Comparison of ENCODE assay signal across 12 cellular contexts in genomic region chr4:73608677-73609594, GRCh38. TPM values are rescaled to one million over a fixed set of nuclear protein-coding genes. Genes with fewer than 3 reads are reported as not detected.
A peak's percentile ranks its signal among the peaks of the same experiment; 100 is the strongest.
DNase-seq lines count a peak whose midpoint lies in the region; ATAC-seq, FAIRE-seq and TF ChIP-seq lines count a peak whose summit lies in the region.
"Had no signal": no experiment of that assay in that cellular context is flagged by ENCODE, and none has a peak within 500 bp of the region (broad histone marks: within the 10 kb centered on the region; RNA-seq: fewer than 3 reads in every experiment).

No MANE protein-coding gene starts in this region.

- TF ChIP-seq POLR2A in right lobe of liver (IDR thresholded peaks at IDR 0.05) (peak; percentile 37), GM12892 (IDR thresholded peaks at IDR 0.05; ENCODE audit: low read depth, low read length) (no peak)

- DNase-seq in EL, result peak; percentile 45
- peak; percentile 72 for DNase-seq in HT-29 (ENCODE audit: low spot score)
- DNase-seq in SW480 (ENCODE audit: low spot score), result peak; percentile 55
- DNase-seq in right lobe of liver, result no peak
- no peak for DNase-seq in GM12892 (ENCODE audit: insufficient read length)
- DNase-seq in MV-4-11 (lab: John Stamatoyannopoulos, UW), result no peak
- DNase-seq in left lung, result no peak
- no peak for DNase-seq in left cardiac atrium
- DNase-seq: activated gamma-delta T cell; CD8-positive, alpha-beta T cell; occipital lobe; stimulated activated naive CD8-positive, alpha-beta T cell treated with anti-CD3 and anti-CD28 coated beads, Interleukin-15, Interleukin-2, amounts not matched to agents 100 U/mL and 50 U/mL, for 24 hours had no signal

- H3K4me3 ChIP-seq in right lobe of liver, result no peak overlapping the region
- no peak overlapping the region for H3K4me3 ChIP-seq in left lung

- no peaks in the 10 kb centered on the region for H3K9me3 ChIP-seq in right lobe of liver
- no peaks in the 10 kb centered on the region for H3K9me3 ChIP-seq in left lung

- FAIRE-seq in GM12892 (lab: Jason Lieb, UNC), result no peak

- H3K36me3 ChIP-seq in right lobe of liver (no peaks in the 10 kb centered on the region), left lung (no peaks in the 10 kb centered on the region)

- 43% methylated on average over 3 of the region's 3 CpGs for WGBS in right lobe of liver (ENCODE audit: insufficient coverage, low coverage, low lambda C conversion rate, missing lambda C conversion rate)

- peak overlapping the region in 1 of 3 donors; percentile 46 for H3K27ac ChIP-seq in right lobe of liver
- no peak overlapping the region for H3K27ac ChIP-seq in left lung

- peaks cover 0 to 17% (median 0%) of the 10 kb centered on the region in 4 donors for H3K4me1 ChIP-seq in right lobe of liver
- H3K4me1 ChIP-seq in left lung, result no peaks in the 10 kb centered on the region

- ATAC-seq in right lobe of liver, result peak; percentile 73 to 91 (median 88)
- no peak for ATAC-seq in left lung
- ATAC-seq in left cardiac atrium, result no peak
- ATAC-seq: CD8-positive, alpha-beta T cell; stimulated activated naive CD8-positive, alpha-beta T cell treated with anti-CD3 and anti-CD28 coated beads, Interleukin-15, Interleukin-2, amounts not matched to agents 100 U/mL and 50 U/mL, for 24 hours had no signal

- H3K27me3 ChIP-seq in right lobe of liver (no peaks in the 10 kb centered on the region), left lung (no peaks in the 10 kb centered on the region)

- intact Hi-C loops in right lobe of liver (cut with DNase I), result no loop called here
- intact Hi-C loops in left lung (cut with DNase I), result no loop called here
- intact Hi-C loops in left cardiac atrium (cut with DNase I), result no loop called here

- TF ChIP-seq CTCF in right lobe of liver (IDR thresholded peaks at IDR 0.05) (no peak), left lung (IDR thresholded peaks at IDR 0.05) (no peak)

RNA-seq across cellular contexts. Expression of gene RASSF6, which starts 11.3 kb away (rescaled TPM):
- 2.3 and 3.9 TPM in 2 replicates for total RNA-seq in HT-29 (2014; rRNA removed; shearing (Covaris generic))
- 1 to 10 TPM in 3 of 6 experiments, under 1 TPM in 3; 0.22 to 2.2 (median 0.91) TPM for total RNA-seq in right lobe of liver
- 0.83 TPM for polyA plus RNA-seq in GM12892 (2012; ENCODE audit: missing spikeins)
- 1 to 10 TPM; 1.3 to 2.2 TPM for total RNA-seq in left lung
- not detected for total RNA-seq in left cardiac atrium
- total RNA-seq: CD8-positive, alpha-beta T cell had no signal

Comparison
In these comparisons a context has a peak if more than half of its experiments do, and no peak if none do; other contexts are left out.
1. DNase-seq: peak in EL (single experiment), HT-29 (single experiment) and SW480 (single experiment); none in right lobe of liver (0 of 3), GM12892 (single experiment), MV-4-11 (single experiment), left lung (0 of 2) and left cardiac atrium (single experiment).
2. ATAC-seq: peak in right lobe of liver (4 of 4); none in left lung (single experiment) and left cardiac atrium (0 of 2).